In the genomic region with DNA sequence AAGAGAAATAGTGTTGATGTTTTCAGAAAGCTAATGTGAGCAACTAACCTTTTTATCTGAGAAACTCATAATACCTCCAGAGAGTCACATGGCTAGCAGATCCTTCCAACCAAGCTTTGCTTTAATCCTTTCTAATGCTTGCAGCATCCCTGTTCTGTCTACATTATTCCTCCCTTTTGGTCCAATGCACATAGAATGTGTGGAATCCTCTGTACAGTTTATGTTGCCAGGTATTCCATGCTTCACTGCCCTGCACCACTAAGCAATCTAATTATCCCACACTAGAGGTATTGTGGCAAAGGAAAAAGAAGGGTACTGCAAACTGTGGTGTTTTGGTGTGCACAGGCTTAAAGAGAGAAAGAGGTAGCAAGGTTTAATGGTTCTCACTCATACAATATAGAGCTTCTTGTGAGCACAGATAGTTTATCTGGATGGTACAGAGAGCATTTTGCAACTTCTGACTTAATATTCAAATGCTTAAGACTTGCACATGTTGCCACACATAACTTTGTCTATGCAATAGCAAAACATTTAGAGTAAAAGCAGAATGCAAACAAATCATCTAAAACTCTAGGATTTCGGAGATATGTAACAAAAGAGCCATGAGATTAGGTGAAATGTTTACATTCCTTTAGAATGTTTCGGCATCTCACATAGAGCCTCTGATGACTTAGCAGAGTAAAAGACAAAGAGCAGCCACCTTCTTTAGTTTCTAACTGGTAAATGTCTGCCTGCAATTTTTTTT, we compare ENCODE assay signal across 20 cellular contexts.
DNase-seq lines count a peak whose midpoint lies in the region; ATAC-seq and TF ChIP-seq lines count a peak whose summit lies in the region.
"Had no signal": no experiment of that assay in that cellular context is flagged by ENCODE, and none has a peak within 500 bp of the region (broad histone marks: within the 10 kb centered on the region; RNA-seq: fewer than 3 reads in every experiment).

No MANE protein-coding gene starts in this region.

- H3K27me3 Mint-ChIP-seq in T-helper 2 cell treated with Interferon-gamma antibody and Interleukin-4, amounts not matched to agents 5 μg/mL and 100 μg/mL, for 36 hours (ENCODE audit: low read depth) = no peaks in the 10 kb centered on the region
- H3K27me3 Mint-ChIP-seq: CD4-positive, alpha-beta T cell; stimulated activated naive CD8-positive, alpha-beta T cell treated with anti-CD3 and anti-CD28 coated beads, Interleukin-15, Interleukin-2, amounts not matched to agents 100 ng/mL and 50 ng/mL, for 24 hours had no signal

- POLR2A ChIA-PET in AG04450 (lab: Yijun Ruan, JAX) = interaction anchor here (0.6 to 1.4 kb wide), 2 partner anchors 64 to 196 kb away, joined by 3 read pairs; no protein-coding TSS in a partner anchor

- in situ Hi-C loops in astrocyte of the cerebellum (cut with HindIII; ENCODE audit: low sequenced_read_pairs) = no loop called here

- no peak overlapping the region for H3K4me3 ChIP-seq in AG04450 (ENCODE audit: low read depth, low read length)
- no peak overlapping the region for H3K4me3 ChIP-seq in astrocyte of the cerebellum (ENCODE audit: low read depth, low read length)
- H3K4me3 ChIP-seq in kidney epithelial cell (ENCODE audit: low read depth, low read length) = no peak overlapping the region
- H3K4me3 ChIP-seq: coronary artery, left lung, sigmoid colon had no signal

- peak overlapping the region; percentile 82 for H3K27ac ChIP-seq in AG04450 (ENCODE audit: low read depth, low read length)
- H3K27ac ChIP-seq: coronary artery, foreskin keratinocyte, left lung, sigmoid colon had no signal

- DNase-seq in AG04450 (ENCODE audit: low read depth, low spot score) (peak; percentile 39), HK-2 (ENCODE audit: unreplicated experiment) (peak; percentile 17), astrocyte of the cerebellum (ENCODE audit: low read depth) (peak; percentile 24), kidney epithelial cell (ENCODE audit: low read depth) (peak; percentile 77), T-helper 1 cell (no peak)
- no peak for DNase-seq in T-helper 2 cell treated with Interferon-gamma antibody and Interleukin-4, amounts not matched to agents 5 μg/mL and 100 μg/mL, for 36 hours (ENCODE audit: low spot score)
- DNase-seq: activated CD4-positive, alpha-beta T cell treated with anti-CD3 and anti-CD28 coated beads, Interleukin-2, amount 50 U/mL, for 1 hour; activated naive CD4-positive, alpha-beta T cell; anterior cingulate cortex; CD4-positive, alpha-beta T cell; EL; foreskin keratinocyte; HCEC 1CT; left lung; NCI-H1048; sigmoid colon had no signal

- CTCF ChIA-PET in AG04450 (lab: Charles Lee) = no interaction called here

- no peaks in the 10 kb centered on the region for H3K36me3 ChIP-seq in kidney epithelial cell (ENCODE audit: control insufficient read depth, insufficient read depth, low read length)
- H3K36me3 ChIP-seq: left lung, sigmoid colon had no signal

- no peaks in the 10 kb centered on the region for H3K9me3 ChIP-seq in AG04450 (ENCODE audit: control insufficient read depth, insufficient read depth, low read length)
- H3K9me3 ChIP-seq: sigmoid colon had no signal

- no peak overlapping the region for H3K27ac Mint-ChIP-seq in T-helper 2 cell treated with Interferon-gamma antibody and Interleukin-4, amounts not matched to agents 5 μg/mL and 100 μg/mL, for 36 hours
- H3K27ac Mint-ChIP-seq: CD4-positive, alpha-beta T cell; stimulated activated naive CD8-positive, alpha-beta T cell treated with anti-CD3 and anti-CD28 coated beads, Interleukin-15, Interleukin-2, amounts not matched to agents 100 ng/mL and 50 ng/mL, for 24 hours had no signal

- no peaks in the 10 kb centered on the region for H3K9me3 Mint-ChIP-seq in T-helper 2 cell treated with Interferon-gamma antibody and Interleukin-4, amounts not matched to agents 5 μg/mL and 100 μg/mL, for 36 hours
- H3K9me3 Mint-ChIP-seq: CD4-positive, alpha-beta T cell; stimulated activated naive CD8-positive, alpha-beta T cell treated with anti-CD3 and anti-CD28 coated beads, Interleukin-15, Interleukin-2, amounts not matched to agents 100 ng/mL and 50 ng/mL, for 24 hours had no signal

- ATAC-seq in HG03571 (IDR thresholded peaks at IDR 0.05; ENCODE audit: unreplicated experiment) (no peak), GM21390 (IDR thresholded peaks at IDR 0.05; ENCODE audit: unreplicated experiment) (no peak)
- ATAC-seq: foreskin keratinocyte, left lung had no signal

- H3K4me1 Mint-ChIP-seq in T-helper 2 cell treated with Interferon-gamma antibody and Interleukin-4, amounts not matched to agents 5 μg/mL and 100 μg/mL, for 36 hours (ENCODE audit: low read depth) = no peaks in the 10 kb centered on the region

- no peak for TF ChIP-seq CTCF in AG04450 (IDR thresholded peaks at IDR 0.05; ENCODE audit: low read depth, low read length)
- no peak for TF ChIP-seq CTCF in astrocyte of the cerebellum (IDR thresholded peaks at IDR 0.05; ENCODE audit: low read depth, low read length, missing control alignments)
- no peak for TF ChIP-seq CTCF in kidney epithelial cell (IDR thresholded peaks at IDR 0.05; ENCODE audit: insufficient read depth, low read length, poor library complexity, severe bottlenecking)

- H3K27me3 ChIP-seq in AG04450 (ENCODE audit: control insufficient read depth, insufficient read depth, low read length) = no peaks in the 10 kb centered on the region
- no peaks in the 10 kb centered on the region for H3K27me3 ChIP-seq in kidney epithelial cell (ENCODE audit: control insufficient read depth, insufficient read depth, low read length)
- H3K27me3 ChIP-seq: foreskin keratinocyte, left lung, sigmoid colon had no signal

- no peak overlapping the region for H3K4me3 Mint-ChIP-seq in T-helper 2 cell treated with Interferon-gamma antibody and Interleukin-4, amounts not matched to agents 5 μg/mL and 100 μg/mL, for 36 hours
- H3K4me3 Mint-ChIP-seq: CD4-positive, alpha-beta T cell; stimulated activated naive CD8-positive, alpha-beta T cell treated with anti-CD3 and anti-CD28 coated beads, Interleukin-15, Interleukin-2, amounts not matched to agents 100 ng/mL and 50 ng/mL, for 24 hours had no signal

- H3K36me3 Mint-ChIP-seq in T-helper 2 cell treated with Interferon-gamma antibody and Interleukin-4, amounts not matched to agents 5 μg/mL and 100 μg/mL, for 36 hours (ENCODE audit: low read depth) = no peaks in the 10 kb centered on the region

Comparison
In these comparisons a context has a peak if more than half of its experiments do, and no peak if none do; other contexts are left out.
1. DNase-seq: peak in AG04450 (single experiment), HK-2 (single experiment), astrocyte of the cerebellum (single experiment) and kidney epithelial cell (single experiment); none in T-helper 2 cell treated with Interferon-gamma antibody and Interleukin-4, amounts not matched to agents 5 μg/mL and 100 μg/mL, for 36 hours (single experiment) and T-helper 1 cell (0 of 5).